In the genomic region with DNA sequence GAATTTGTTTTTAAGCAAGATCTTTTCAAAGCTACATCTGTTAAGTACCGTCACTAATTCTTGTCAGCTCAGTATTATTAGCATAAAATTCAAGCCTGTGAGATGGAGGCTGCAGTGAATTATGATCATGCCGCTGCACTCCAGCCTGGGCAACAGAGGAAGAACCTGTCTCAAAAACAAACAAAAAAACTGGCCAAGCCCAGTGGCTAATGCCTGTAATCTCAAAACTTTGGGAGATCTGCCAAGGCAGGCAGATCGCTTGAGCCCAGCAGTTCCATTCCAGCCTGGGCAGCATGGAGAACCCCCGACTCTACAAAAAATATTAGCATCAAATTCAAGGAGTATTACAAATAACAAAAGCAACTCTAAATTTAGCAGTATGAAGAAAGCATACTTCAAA, we compare ENCODE assay signal across 14 cellular contexts.
A peak's percentile ranks its signal among the peaks of the same experiment; 100 is the strongest.
DNase-seq lines count a peak whose midpoint lies in the region; ATAC-seq, FAIRE-seq and TF ChIP-seq lines count a peak whose summit lies in the region.
"Had no signal": no experiment of that assay in that cellular context is flagged by ENCODE, and none has a peak within 500 bp of the region (broad histone marks: within the 10 kb centered on the region; RNA-seq: fewer than 3 reads in every experiment).

No MANE protein-coding gene starts in this region.

- peaks cover 7% of the 10 kb centered on the region for H3K27me3 Mint-ChIP-seq in brain

- H3K9me3 ChIP-seq in pancreas = no peaks in the 10 kb centered on the region
- H3K9me3 ChIP-seq: breast epithelium, suprapubic skin had no signal

- H3K36me3 ChIP-seq in pancreas = no peaks in the 10 kb centered on the region
- H3K36me3 ChIP-seq: breast epithelium, suprapubic skin had no signal

- peak; percentile 75 to 96 (median 88) for ATAC-seq in pancreas
- ATAC-seq in GM19463 (IDR thresholded peaks at IDR 0.05; ENCODE audit: unreplicated experiment) = no peak
- ATAC-seq in HG03039 (IDR thresholded peaks at IDR 0.05; ENCODE audit: unreplicated experiment) = no peak

- no peaks in the 10 kb centered on the region for H3K36me3 Mint-ChIP-seq in brain

- peaks cover 0 to 7% (median 4%) of the 10 kb centered on the region in 3 donors for H3K4me1 ChIP-seq in pancreas
- H3K4me1 ChIP-seq: breast epithelium, suprapubic skin had no signal

- peaks cover 15% of the 10 kb centered on the region for H3K4me1 Mint-ChIP-seq in brain
- H3K4me1 Mint-ChIP-seq: CD8-positive, alpha-beta memory T cell; neural crest cell had no signal

- FAIRE-seq in pancreas (lab: Jason Lieb, UNC) = no peak

- intact Hi-C loops in pancreas (cut with DNase I) = no loop called here

- 11 to 12% methylated on average over 4 of the region's 4 CpGs for whole genome bisulfite sequencing in pancreas, 2 donors

- H3K9me3 Mint-ChIP-seq in brain = peaks cover 0 to 3% (median 0%) of the 10 kb centered on the region in 5 experiments
- H3K9me3 Mint-ChIP-seq: CD8-positive, alpha-beta memory T cell; neural crest cell had no signal

- peak overlapping the region in 4 of 5 experiments; percentile 18 to 51 (median 33) for H3K27ac Mint-ChIP-seq in brain
- H3K27ac Mint-ChIP-seq: CD8-positive, alpha-beta memory T cell had no signal

- H3K27me3 ChIP-seq in pancreas = no peaks in the 10 kb centered on the region
- H3K27me3 ChIP-seq: breast epithelium, suprapubic skin had no signal

- H3K4me3 Mint-ChIP-seq in brain = no peak overlapping the region
- H3K4me3 Mint-ChIP-seq: CD8-positive, alpha-beta memory T cell; neural crest cell had no signal

- H3K27ac ChIP-seq in pancreas = no peak overlapping the region
- H3K27ac ChIP-seq: breast epithelium, skin epidermis, suprapubic skin had no signal

- H3K4me3 ChIP-seq in pancreas = no peak overlapping the region
- H3K4me3 ChIP-seq: breast epithelium, skin epidermis, suprapubic skin had no signal

- no peak for TF ChIP-seq CTCF in brain (conservative IDR thresholded peaks at IDR 0.05)
- TF ChIP-seq CTCF in pancreas (IDR thresholded peaks at IDR 0.05) = no peak

- peak; percentile 13 for DNase-seq in LoVo (ENCODE audit: low spot score)
- DNase-seq in NCI-H226 = peak; percentile 21
- DNase-seq in pancreas = peak in 5 of 6 donors; percentile 26 to 49 (median 31)
- DNase-seq in activated effector memory CD4-positive, alpha-beta T cell treated with Interleukin-2 at 50 U/mL for 16 hours = no peak
- DNase-seq: activated CD4-positive, alpha-beta T cell treated with anti-CD3 and anti-CD28 coated beads for 48 hours; CD8-positive, alpha-beta memory T cell; NCI-H526 treated with DMSO at 0.1 percent for 48 hours had no signal

Comparison
In these comparisons a context has a peak if more than half of its experiments do, and no peak if none do; other contexts are left out.
1. ATAC-seq: peak in pancreas (4 of 4); none in GM19463 (single experiment) and HG03039 (single experiment).